ENCODE assay signal across 1 cellular context in genomic region chr16:57152096-57153093, GRCh38.
TF ChIP-seq lines count a peak whose summit lies in the region.

No MANE protein-coding gene starts in this region.

TF ChIP-seq in HepG2, 621 proteins besides CTCF, POLR2A, EP300 and RAD21:
- peak; percentile 93 for TF ChIP-seq CEBPB (IDR thresholded peaks at IDR 0.05; ENCODE audit: borderline replicate concordance, low read depth, low read length)
- no peak for TF ChIP-seq ZNF251 (CRISPR knock-in tag; IDR thresholded peaks at IDR 0.05)
- peak; percentile 74 for TF ChIP-seq CEBPG (CRISPR knock-in tag; IDR thresholded peaks at IDR 0.05)
- no peak for TF ChIP-seq CEBPZ (IDR thresholded peaks at IDR 0.05; ENCODE audit: low read length)
- no peak for TF ChIP-seq ZNF720 (CRISPR knock-in tag; IDR thresholded peaks at IDR 0.05)
- no peak for TF ChIP-seq SOX13 (IDR thresholded peaks at IDR 0.05)
- TF ChIP-seq SOX13 (CRISPR knock-in tag; conservative IDR thresholded peaks at IDR 0.05 in 1 of 2, IDR thresholded peaks at IDR 0.05 in 1 of 2): peak in 1 of 2 experiments; percentile 66; a peak in 1 of 4 replicates
- TF ChIP-seq, protein P1, sequence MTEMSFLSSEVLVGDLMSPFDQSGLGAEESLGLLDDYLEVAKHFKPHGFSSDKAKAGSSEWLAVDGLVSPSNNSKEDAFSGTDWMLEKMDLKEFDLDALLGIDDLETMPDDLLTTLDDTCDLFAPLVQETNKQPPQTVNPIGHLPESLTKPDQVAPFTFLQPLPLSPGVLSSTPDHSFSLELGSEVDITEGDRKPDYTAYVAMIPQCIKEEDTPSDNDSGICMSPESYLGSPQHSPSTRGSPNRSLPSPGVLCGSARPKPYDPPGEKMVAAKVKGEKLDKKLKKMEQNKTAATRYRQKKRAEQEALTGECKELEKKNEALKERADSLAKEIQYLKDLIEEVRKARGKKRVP (CRISPR knock-in tag; IDR thresholded peaks at IDR 0.05): peak in 1 of 2 experiments; percentile 80; a peak in 2 of 4 replicates
- no peak for TF ChIP-seq TGIF2 (CRISPR knock-in tag; IDR thresholded peaks at IDR 0.05)
- peak; percentile 52; the same call in 1 of the 2 replicates for TF ChIP-seq SOX5 (CRISPR knock-in tag; IDR thresholded peaks at IDR 0.05; ENCODE audit: borderline replicate concordance)
- no peak for TF ChIP-seq NR1H2 (CRISPR knock-in tag; IDR thresholded peaks at IDR 0.05; ENCODE audit: borderline replicate concordance, low read depth)
- no peak for TF ChIP-seq SOX6 (IDR thresholded peaks at IDR 0.05)
- TF ChIP-seq SOX6 (CRISPR knock-in tag; IDR thresholded peaks at IDR 0.05): peak; percentile 62; the same call in 1 of the 2 replicates
- TF ChIP-seq KDM6A (CRISPR knock-in tag; IDR thresholded peaks at IDR 0.05; ENCODE audit: low read depth): no peak
- TF ChIP-seq, protein P2, sequence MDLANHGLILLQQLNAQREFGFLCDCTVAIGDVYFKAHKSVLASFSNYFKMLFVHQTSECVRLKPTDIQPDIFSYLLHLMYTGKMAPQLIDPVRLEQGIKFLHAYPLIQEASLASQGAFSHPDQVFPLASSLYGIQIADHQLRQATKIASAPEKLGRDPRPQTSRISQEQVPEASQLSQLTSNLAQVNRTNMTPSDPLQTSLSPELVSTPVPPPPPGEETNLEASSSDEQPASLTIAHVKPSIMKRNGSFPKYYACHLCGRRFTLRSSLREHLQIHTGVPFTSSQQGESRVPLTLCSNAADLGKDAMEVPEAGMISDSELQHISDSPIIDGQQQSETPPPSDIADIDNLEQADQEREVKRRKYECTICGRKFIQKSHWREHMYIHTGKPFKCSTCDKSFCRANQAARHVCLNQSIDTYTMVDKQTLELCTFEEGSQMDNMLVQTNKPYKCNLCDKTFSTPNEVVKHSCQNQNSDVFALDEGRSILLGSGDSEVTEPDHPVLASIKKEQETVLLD (CRISPR knock-in tag; IDR thresholded peaks at IDR 0.05; ENCODE audit: low read depth): no peak
